Comparison of ENCODE assay signal across 20 cellular contexts in the genomic region with DNA sequence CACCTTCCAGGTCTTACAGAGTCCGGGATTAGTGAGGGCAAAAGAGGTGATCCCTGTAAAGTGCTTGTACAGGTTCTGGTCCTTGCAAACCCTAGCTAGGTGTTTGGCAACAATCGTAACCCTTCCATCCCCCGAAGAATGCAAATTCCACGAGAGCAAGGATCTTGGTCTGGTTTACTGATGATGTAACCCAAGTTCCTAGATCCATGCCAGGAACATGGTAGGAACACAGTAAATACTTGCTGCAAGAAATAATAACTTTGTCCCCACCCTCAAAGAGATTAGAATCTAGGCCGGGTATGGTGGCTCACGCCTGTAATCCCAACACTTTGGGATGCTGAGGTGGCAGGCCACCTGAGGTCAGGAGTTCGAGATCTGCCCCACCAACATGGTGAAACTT. TPM values are rescaled to one million over a fixed set of nuclear protein-coding genes. Genes with fewer than 3 reads are reported as not detected.
A peak's percentile ranks its signal among the peaks of the same experiment; 100 is the strongest.
DNase-seq lines count a peak whose midpoint lies in the region; FAIRE-seq and TF ChIP-seq lines count a peak whose summit lies in the region.
"Had no signal": no experiment of that assay in that cellular context is flagged by ENCODE, and none has a peak within 500 bp of the region (broad histone marks: within the 10 kb centered on the region; RNA-seq: fewer than 3 reads in every experiment).

No MANE protein-coding gene starts in this region.

- no peak for TF ChIP-seq CTCF in AG10803 (conservative IDR thresholded peaks at IDR 0.05; ENCODE audit: low read length)
- TF ChIP-seq CTCF in astrocyte (IDR thresholded peaks at IDR 0.05; ENCODE audit: insufficient read depth, low read depth, low read length) = no peak
- TF ChIP-seq CTCF in tibial artery (IDR thresholded peaks at IDR 0.05) = no peak

- no peaks in the 10 kb centered on the region for H3K27me3 ChIP-seq in astrocyte (ENCODE audit: insufficient read depth, low read length)
- H3K27me3 ChIP-seq in mesendoderm (ENCODE audit: insufficient read depth, low read length, poor library complexity) = no peaks in the 10 kb centered on the region
- no peaks in the 10 kb centered on the region for H3K27me3 ChIP-seq in tibial artery

- no peaks in the 10 kb centered on the region for H4K20me1 ChIP-seq in astrocyte (ENCODE audit: insufficient read depth, low read length)

- WGBS in mesendoderm (ENCODE audit: extremely low coverage, insufficient coverage, low lambda C conversion rate) = no CpG with 5 or more reads among the region's 7 CpGs

- H3K23ac ChIP-seq in mesendoderm (ENCODE audit: low read length) = no peak overlapping the region

- H3K9me3 ChIP-seq in astrocyte (ENCODE audit: insufficient read depth, low read depth, low read length) (no peaks in the 10 kb centered on the region), tibial artery (no peaks in the 10 kb centered on the region)

- FAIRE-seq in astrocyte (lab: Jason Lieb, UNC) = no peak
- FAIRE-seq: A204.1, H54, HTR-8/SVneo had no signal

- peaks cover 3% of the 10 kb centered on the region for H3K27me3 Mint-ChIP-seq in astrocyte (ENCODE audit: low read depth, unreplicated experiment)

- no peak overlapping the region for H2AFZ ChIP-seq in astrocyte (ENCODE audit: low read depth, low read length)

- no peak overlapping the region for H4K5ac ChIP-seq in mesendoderm (ENCODE audit: low read length)

- intact Hi-C loops in tibial artery (cut with DNase I; ENCODE audit: low total_unique reads) = no loop called here

- H3K4me3 ChIP-seq in AG10803 (ENCODE audit: low read length) (no peak overlapping the region), astrocyte (ENCODE audit: insufficient read depth, low read depth, low read length) (no peak overlapping the region), mesendoderm (ENCODE audit: low read length) (no peak overlapping the region), tibial artery (no peak overlapping the region)

- H3K36me3 ChIP-seq in astrocyte (ENCODE audit: insufficient read depth, low read length) = no peaks in the 10 kb centered on the region
- no peaks in the 10 kb centered on the region for H3K36me3 ChIP-seq in mesendoderm (ENCODE audit: control insufficient read depth, insufficient read depth, low read length)
- H3K36me3 ChIP-seq in tibial artery = no peaks in the 10 kb centered on the region

- H3K9ac ChIP-seq in astrocyte (ENCODE audit: low read length) = no peak overlapping the region
- H3K9ac ChIP-seq in mesendoderm (ENCODE audit: low read length) = no peak overlapping the region

- H3K27ac Mint-ChIP-seq in astrocyte (ENCODE audit: unreplicated experiment) = no peak overlapping the region

- no peak overlapping the region for H3K27ac ChIP-seq in astrocyte (ENCODE audit: low read depth, low read length)
- peak overlapping the region; percentile 48 for H3K27ac ChIP-seq in mesendoderm (ENCODE audit: low read depth, low read length)
- H3K27ac ChIP-seq in tibial artery = no peak overlapping the region
- H3K27ac ChIP-seq: C4-2B, HL-60 had no signal

- H3K4me1 ChIP-seq in astrocyte (ENCODE audit: insufficient read depth, low read length) (peaks cover 12% of the 10 kb centered on the region), mesendoderm (ENCODE audit: control insufficient read depth, low read depth, low read length) (peaks cover 3% of the 10 kb centered on the region), tibial artery (peaks cover 0 to 13% (median 3%) of the 10 kb centered on the region in 4 donors)

- no peak overlapping the region for H2BK5ac ChIP-seq in mesendoderm (ENCODE audit: low read length)

- H3K4me2 ChIP-seq in astrocyte (ENCODE audit: low read length) (no peak overlapping the region), mesendoderm (ENCODE audit: low read length) (no peak overlapping the region)

- no peak overlapping the region for H3K18ac ChIP-seq in mesendoderm (ENCODE audit: low read length)

- no peak overlapping the region for H3K56ac ChIP-seq in mesendoderm (ENCODE audit: low read length)

- no peak overlapping the region for H2BK15ac ChIP-seq in mesendoderm (replicated peaks; ENCODE audit: low read depth)

- H2BK120ac ChIP-seq in mesendoderm (ENCODE audit: low read depth, low read length) = no peak overlapping the region

- no peaks in the 10 kb centered on the region for H3K9me3 Mint-ChIP-seq in astrocyte (ENCODE audit: unreplicated experiment)

- H2AK5ac ChIP-seq in mesendoderm (ENCODE audit: low read length) = no peak overlapping the region

- no peak overlapping the region for H4K8ac ChIP-seq in mesendoderm (ENCODE audit: low read depth, low read length)

- H3K4me1 Mint-ChIP-seq in astrocyte (ENCODE audit: low read depth, unreplicated experiment) = peaks cover 12% of the 10 kb centered on the region

- H3K4me3 Mint-ChIP-seq in astrocyte (ENCODE audit: unreplicated experiment) = no peak overlapping the region

- H3K36me3 Mint-ChIP-seq in astrocyte (ENCODE audit: low read depth, unreplicated experiment) = no peaks in the 10 kb centered on the region

- peak; percentile 43 for DNase-seq in AG10803 (ENCODE audit: low read depth)
- peak; percentile 37 for DNase-seq in NCI-H226
- DNase-seq in astrocyte (ENCODE audit: low read depth) = peak; percentile 23
- DNase-seq in mesendoderm = peak; percentile 60
- no peak for DNase-seq in SK-N-DZ (ENCODE audit: low spot score)
- DNase-seq in tibial artery = no peak
- DNase-seq in NOMO-1 treated with DMSO at 0.1 percent for 48 hours (lab: John Stamatoyannopoulos, UW; ENCODE audit: unreplicated experiment) = no peak
- no peak for DNase-seq in superior temporal gyrus (ENCODE audit: extremely low spot score)
- DNase-seq: DMS 273 treated with DMSO at 0.1 percent for 48 hours, NCI-H1436, NCI-H2029, NCI-H2171, NCI-H446 treated with DMSO at 0.1 percent for 48 hours, NCI-H774, SHP77 treated with DMSO at 0.1 percent for 48 hours had no signal

- no peaks in the 10 kb centered on the region for H3K79me1 ChIP-seq in mesendoderm (ENCODE audit: low read length)

- H3K79me2 ChIP-seq in astrocyte (ENCODE audit: insufficient read depth, low read length) (no peaks in the 10 kb centered on the region), mesendoderm (ENCODE audit: control insufficient read depth, insufficient read depth, low read length) (no peaks in the 10 kb centered on the region)

- no peak overlapping the region for H3K4ac ChIP-seq in mesendoderm (ENCODE audit: low read depth, low read length)

RNA-seq across cellular contexts. Expression of a gene that starts 6.8 kb away (rescaled TPM):
- not detected in 2 replicates for total RNA-seq in astrocyte
- not detected for polyA plus RNA-seq in mesendoderm (2013, experiment 1 of 2)
- polyA plus RNA-seq in mesendoderm (2013, experiment 2 of 2) = not detected
- not detected in 2 replicates for polyA plus RNA-seq in SK-N-DZ (2014; cell fraction: cytosol; rRNA removed)
- not detected in 2 replicates for polyA plus RNA-seq in SK-N-DZ (2014; cell fraction: nucleus; rRNA removed)

RNA-seq across cellular contexts. Expression of a gene that starts 12.7 kb away (rescaled TPM):
- 0.16 and 0.22 TPM in 2 replicates for total RNA-seq in astrocyte
- polyA plus RNA-seq in mesendoderm (2013, experiment 1 of 2) = 0.69 TPM
- 0.81 TPM for polyA plus RNA-seq in mesendoderm (2013, experiment 2 of 2)
- polyA plus RNA-seq in SK-N-DZ (2014; cell fraction: cytosol; rRNA removed) = 0.56 and 1.4 TPM in 2 replicates
- polyA plus RNA-seq in SK-N-DZ (2014; cell fraction: nucleus; rRNA removed) = 0.05 and 0.57 TPM in 2 replicates

RNA-seq across cellular contexts. Expression of a gene that starts 34.4 kb away (rescaled TPM):
- total RNA-seq in astrocyte = 8.9 and 14.7 TPM in 2 replicates
- 1.6 TPM for polyA plus RNA-seq in mesendoderm (2013, experiment 1 of 2)
- polyA plus RNA-seq in mesendoderm (2013, experiment 2 of 2) = 1.5 TPM
- not detected in 2 replicates for polyA plus RNA-seq in SK-N-DZ (2014; cell fraction: cytosol; rRNA removed)
- not detected in 2 replicates for polyA plus RNA-seq in SK-N-DZ (2014; cell fraction: nucleus; rRNA removed)

Comparison
In these comparisons a context has a peak if more than half of its experiments do, and no peak if none do; other contexts are left out.
1. DNase-seq: peak in AG10803 (single experiment), NCI-H226 (single experiment), astrocyte (single experiment) and mesendoderm (single experiment); none in SK-N-DZ (single experiment), tibial artery (0 of 2), NOMO-1 treated with DMSO at 0.1 percent for 48 hours (single experiment) and superior temporal gyrus (single experiment).